In genomic region chr12:93921511-93921910, GRCh38 we compare ENCODE assay signal across 19 cellular contexts.
DNase-seq lines count a peak whose midpoint lies in the region; ATAC-seq and TF ChIP-seq lines count a peak whose summit lies in the region.
"Had no signal": no experiment of that assay in that cellular context is flagged by ENCODE, and none has a peak within 500 bp of the region (broad histone marks: within the 10 kb centered on the region; RNA-seq: fewer than 3 reads in every experiment).

No MANE protein-coding gene starts in this region.

- ATAC-seq in PC-3 (no peak), GM18868 (IDR thresholded peaks at IDR 0.05; ENCODE audit: unreplicated experiment) (no peak), GM19452 (IDR thresholded peaks at IDR 0.05; ENCODE audit: unreplicated experiment) (no peak)
- ATAC-seq: GM12878, HCT116 had no signal

- H3K9ac ChIP-seq in PC-3 (ENCODE audit: low read length): no peak overlapping the region
- H3K9ac ChIP-seq: KMS-11 had no signal

- no peak overlapping the region for H3K27ac ChIP-seq in PC-3 (ENCODE audit: low read length)
- H3K27ac ChIP-seq: KMS-11 had no signal

- no peaks in the 10 kb centered on the region for H4K20me1 ChIP-seq in PC-3 (ENCODE audit: low read length)

- no peak for TF ChIP-seq CTCF in PC-3 (conservative IDR thresholded peaks at IDR 0.05; ENCODE audit: low read depth, low read length)

- peak; percentile 28 for DNase-seq in A172 (ENCODE audit: low spot score)
- peak; percentile 12 for DNase-seq in EL
- DNase-seq in PC-3: peak; percentile 38
- peak; percentile 50 for DNase-seq in kidney tubule cell (ENCODE audit: low spot score)
- DNase-seq in G401 (ENCODE audit: low spot score): no peak
- DNase-seq: 8988T; ACHN; BE2C; C1 segment of cervical spinal cord; Caco-2; CD4-positive, alpha-beta T cell; GOT3; H7; HFFc6 had no signal

- CTCF ChIA-PET in PC-3 (lab: Charles Lee): no interaction called here

- H3K79me2 ChIP-seq in PC-3 (ENCODE audit: low read length): no peaks in the 10 kb centered on the region

- BruUV-seq in PC-3 (replicated peaks; lab: Mats Ljungman, UMichigan): no TSS peak

- H3K4me2 ChIP-seq in PC-3 (ENCODE audit: low read length): no peak overlapping the region
- H3K4me2 ChIP-seq: KMS-11 had no signal

- no peaks in the 10 kb centered on the region for H3F3A ChIP-seq in PC-3 (ENCODE audit: low read length, unreplicated experiment)

- peaks cover 7% of the 10 kb centered on the region for H3K4me1 ChIP-seq in PC-3 (ENCODE audit: insufficient read depth, low read length)
- H3K4me1 ChIP-seq: BE2C had no signal

- H3K27me3 ChIP-seq in PC-3 (ENCODE audit: low read length): no peaks in the 10 kb centered on the region
- H3K27me3 ChIP-seq: BE2C had no signal

- H3K36me3 ChIP-seq in PC-3 (ENCODE audit: low read depth, low read length): no peaks in the 10 kb centered on the region
- H3K36me3 ChIP-seq: BE2C had no signal

- intact Hi-C loops in PC-3 (cut with micrococcal nuclease): no loop called here

- POLR2A ChIA-PET in PC-3 (lab: Charles Lee; ENCODE audit: unreplicated experiment): no interaction called here

- no peak overlapping the region for H3K4me3 ChIP-seq in PC-3 (ENCODE audit: low read length)
- H3K4me3 ChIP-seq: GM12878 had no signal

- in situ Hi-C loops in G401 (cut with HindIII; ENCODE audit: low sequenced_read_pairs): no loop called here

- no peak overlapping the region for H2AFZ ChIP-seq in PC-3 (ENCODE audit: low read length)

- H3K9me3 ChIP-seq in PC-3 (ENCODE audit: low read length): 0 out of 2 replicates have a peak, but pooled peaks cover 3% of the 10 kb centered on the region
- H3K9me3 ChIP-seq: BE2C had no signal

- H3K9me2 ChIP-seq in PC-3 (replicated peaks; ENCODE audit: low read length): no peaks in the 10 kb centered on the region
